ENCODE assay signal across 1 cellular context in genomic region chr11:695332-695605, GRCh38.
TF ChIP-seq lines count a peak whose summit lies in the region.

No MANE protein-coding gene starts in this region.

TF ChIP-seq in HepG2, 621 proteins besides CTCF, POLR2A, EP300 and RAD21 (continued from another document and continues in another):
- TF ChIP-seq, protein P1, sequence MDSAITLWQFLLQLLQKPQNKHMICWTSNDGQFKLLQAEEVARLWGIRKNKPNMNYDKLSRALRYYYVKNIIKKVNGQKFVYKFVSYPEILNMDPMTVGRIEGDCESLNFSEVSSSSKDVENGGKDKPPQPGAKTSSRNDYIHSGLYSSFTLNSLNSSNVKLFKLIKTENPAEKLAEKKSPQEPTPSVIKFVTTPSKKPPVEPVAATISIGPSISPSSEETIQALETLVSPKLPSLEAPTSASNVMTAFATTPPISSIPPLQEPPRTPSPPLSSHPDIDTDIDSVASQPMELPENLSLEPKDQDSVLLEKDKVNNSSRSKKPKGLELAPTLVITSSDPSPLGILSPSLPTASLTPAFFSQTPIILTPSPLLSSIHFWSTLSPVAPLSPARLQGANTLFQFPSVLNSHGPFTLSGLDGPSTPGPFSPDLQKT (CRISPR knock-in tag; IDR thresholded peaks at IDR 0.05; ENCODE audit: borderline replicate concordance): no peak
- TF ChIP-seq ZNF629 (CRISPR knock-in tag; conservative IDR thresholded peaks at IDR 0.05) (no peak), HDAC6 (IDR thresholded peaks at IDR 0.05; ENCODE audit: low read depth, low read length) (no peak), ZNF567 (CRISPR knock-in tag; IDR thresholded peaks at IDR 0.05; ENCODE audit: borderline replicate concordance) (no peak), GLI4 (CRISPR knock-in tag; IDR thresholded peaks at IDR 0.05; ENCODE audit: borderline replicate concordance) (no peak), PITX1 (CRISPR knock-in tag; IDR thresholded peaks at IDR 0.05) (peak; percentile 40; the same call in 1 of the 2 replicates), NCOA2 (CRISPR knock-in tag; IDR thresholded peaks at IDR 0.05) (no peak), SPEN (CRISPR knock-in tag; IDR thresholded peaks at IDR 0.05; ENCODE audit: low read depth) (no peak), ZNF790 (CRISPR knock-in tag; IDR thresholded peaks at IDR 0.05; ENCODE audit: borderline replicate concordance) (peak; percentile 40; the same call in 1 of the 2 replicates), ZSCAN20 (CRISPR knock-in tag; IDR thresholded peaks at IDR 0.05; ENCODE audit: borderline replicate concordance) (no peak), ZNF781 (CRISPR knock-in tag; IDR thresholded peaks at IDR 0.05; ENCODE audit: borderline replicate concordance, not compliant biosample characterization) (no peak), RBAK (CRISPR knock-in tag; IDR thresholded peaks at IDR 0.05) (no peak), MLLT10 (CRISPR knock-in tag; IDR thresholded peaks at IDR 0.05) (no peak), TMF1 (CRISPR knock-in tag; IDR thresholded peaks at IDR 0.05; ENCODE audit: low read depth) (no peak), DZIP1 (CRISPR knock-in tag; IDR thresholded peaks at IDR 0.05) (no peak), ZNF468 (CRISPR knock-in tag; IDR thresholded peaks at IDR 0.05) (no peak), CREB3 (CRISPR knock-in tag; IDR thresholded peaks at IDR 0.05) (no peak), ZNF501 (CRISPR knock-in tag; IDR thresholded peaks at IDR 0.05) (no peak), EZH2 (conservative IDR thresholded peaks at IDR 0.05; ENCODE audit: low read depth, low read length) (no peak), ZNF274 (CRISPR knock-in tag; IDR thresholded peaks at IDR 0.05) (no peak), GPBP1L1 (CRISPR knock-in tag; IDR thresholded peaks at IDR 0.05) (no peak), ZBTB3 (CRISPR knock-in tag; IDR thresholded peaks at IDR 0.05; ENCODE audit: borderline replicate concordance, low read depth) (0 out of 2 replicates have a peak, but pooled peaks have one; percentile 40), ZNF775 (CRISPR knock-in tag; IDR thresholded peaks at IDR 0.05; ENCODE audit: borderline replicate concordance) (no peak), ZNF839 (CRISPR knock-in tag; IDR thresholded peaks at IDR 0.05; ENCODE audit: borderline replicate concordance) (no peak), ZNF160 (CRISPR knock-in tag; IDR thresholded peaks at IDR 0.05) (no peak), JUN (CRISPR knock-in tag; IDR thresholded peaks at IDR 0.05) (no peak), CHCHD3 (CRISPR knock-in tag; IDR thresholded peaks at IDR 0.05) (no peak), KDM6A (CRISPR knock-in tag; IDR thresholded peaks at IDR 0.05; ENCODE audit: low read depth) (no peak)
- TF ChIP-seq, protein P2, sequence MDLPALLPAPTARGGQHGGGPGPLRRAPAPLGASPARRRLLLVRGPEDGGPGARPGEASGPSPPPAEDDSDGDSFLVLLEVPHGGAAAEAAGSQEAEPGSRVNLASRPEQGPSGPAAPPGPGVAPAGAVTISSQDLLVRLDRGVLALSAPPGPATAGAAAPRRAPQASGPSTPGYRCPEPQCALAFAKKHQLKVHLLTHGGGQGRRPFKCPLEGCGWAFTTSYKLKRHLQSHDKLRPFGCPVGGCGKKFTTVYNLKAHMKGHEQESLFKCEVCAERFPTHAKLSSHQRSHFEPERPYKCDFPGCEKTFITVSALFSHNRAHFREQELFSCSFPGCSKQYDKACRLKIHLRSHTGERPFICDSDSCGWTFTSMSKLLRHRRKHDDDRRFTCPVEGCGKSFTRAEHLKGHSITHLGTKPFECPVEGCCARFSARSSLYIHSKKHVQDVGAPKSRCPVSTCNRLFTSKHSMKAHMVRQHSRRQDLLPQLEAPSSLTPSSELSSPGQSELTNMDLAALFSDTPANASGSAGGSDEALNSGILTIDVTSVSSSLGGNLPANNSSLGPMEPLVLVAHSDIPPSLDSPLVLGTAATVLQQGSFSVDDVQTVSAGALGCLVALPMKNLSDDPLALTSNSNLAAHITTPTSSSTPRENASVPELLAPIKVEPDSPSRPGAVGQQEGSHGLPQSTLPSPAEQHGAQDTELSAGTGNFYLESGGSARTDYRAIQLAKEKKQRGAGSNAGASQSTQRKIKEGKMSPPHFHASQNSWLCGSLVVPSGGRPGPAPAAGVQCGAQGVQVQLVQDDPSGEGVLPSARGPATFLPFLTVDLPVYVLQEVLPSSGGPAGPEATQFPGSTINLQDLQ (CRISPR knock-in tag; IDR thresholded peaks at IDR 0.05): no peak
- TF ChIP-seq, protein P3, sequence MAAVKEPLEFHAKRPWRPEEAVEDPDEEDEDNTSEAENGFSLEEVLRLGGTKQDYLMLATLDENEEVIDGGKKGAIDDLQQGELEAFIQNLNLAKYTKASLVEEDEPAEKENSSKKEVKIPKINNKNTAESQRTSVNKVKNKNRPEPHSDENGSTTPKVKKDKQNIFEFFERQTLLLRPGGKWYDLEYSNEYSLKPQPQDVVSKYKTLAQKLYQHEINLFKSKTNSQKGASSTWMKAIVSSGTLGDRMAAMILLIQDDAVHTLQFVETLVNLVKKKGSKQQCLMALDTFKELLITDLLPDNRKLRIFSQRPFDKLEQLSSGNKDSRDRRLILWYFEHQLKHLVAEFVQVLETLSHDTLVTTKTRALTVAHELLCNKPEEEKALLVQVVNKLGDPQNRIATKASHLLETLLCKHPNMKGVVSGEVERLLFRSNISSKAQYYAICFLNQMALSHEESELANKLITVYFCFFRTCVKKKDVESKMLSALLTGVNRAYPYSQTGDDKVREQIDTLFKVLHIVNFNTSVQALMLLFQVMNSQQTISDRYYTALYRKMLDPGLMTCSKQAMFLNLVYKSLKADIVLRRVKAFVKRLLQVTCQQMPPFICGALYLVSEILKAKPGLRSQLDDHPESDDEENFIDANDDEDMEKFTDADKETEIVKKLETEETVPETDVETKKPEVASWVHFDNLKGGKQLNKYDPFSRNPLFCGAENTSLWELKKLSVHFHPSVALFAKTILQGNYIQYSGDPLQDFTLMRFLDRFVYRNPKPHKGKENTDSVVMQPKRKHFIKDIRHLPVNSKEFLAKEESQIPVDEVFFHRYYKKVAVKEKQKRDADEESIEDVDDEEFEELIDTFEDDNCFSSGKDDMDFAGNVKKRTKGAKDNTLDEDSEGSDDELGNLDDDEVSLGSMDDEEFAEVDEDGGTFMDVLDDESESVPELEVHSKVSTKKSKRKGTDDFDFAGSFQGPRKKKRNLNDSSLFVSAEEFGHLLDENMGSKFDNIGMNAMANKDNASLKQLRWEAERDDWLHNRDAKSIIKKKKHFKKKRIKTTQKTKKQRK (IDR thresholded peaks at IDR 0.05; ENCODE audit: low read length): no peak
- TF ChIP-seq, protein P4, sequence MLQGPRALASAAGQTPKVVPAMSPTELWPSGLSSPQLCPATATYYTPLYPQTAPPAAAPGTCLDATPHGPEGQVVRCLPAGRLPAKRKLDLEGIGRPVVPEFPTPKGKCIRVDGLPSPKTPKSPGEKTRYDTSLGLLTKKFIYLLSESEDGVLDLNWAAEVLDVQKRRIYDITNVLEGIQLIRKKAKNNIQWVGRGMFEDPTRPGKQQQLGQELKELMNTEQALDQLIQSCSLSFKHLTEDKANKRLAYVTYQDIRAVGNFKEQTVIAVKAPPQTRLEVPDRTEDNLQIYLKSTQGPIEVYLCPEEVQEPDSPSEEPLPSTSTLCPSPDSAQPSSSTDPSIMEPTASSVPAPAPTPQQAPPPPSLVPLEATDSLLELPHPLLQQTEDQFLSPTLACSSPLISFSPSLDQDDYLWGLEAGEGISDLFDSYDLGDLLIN (CRISPR knock-in tag; IDR thresholded peaks at IDR 0.05; ENCODE audit: borderline replicate concordance): no peak
- TF ChIP-seq, protein P5, sequence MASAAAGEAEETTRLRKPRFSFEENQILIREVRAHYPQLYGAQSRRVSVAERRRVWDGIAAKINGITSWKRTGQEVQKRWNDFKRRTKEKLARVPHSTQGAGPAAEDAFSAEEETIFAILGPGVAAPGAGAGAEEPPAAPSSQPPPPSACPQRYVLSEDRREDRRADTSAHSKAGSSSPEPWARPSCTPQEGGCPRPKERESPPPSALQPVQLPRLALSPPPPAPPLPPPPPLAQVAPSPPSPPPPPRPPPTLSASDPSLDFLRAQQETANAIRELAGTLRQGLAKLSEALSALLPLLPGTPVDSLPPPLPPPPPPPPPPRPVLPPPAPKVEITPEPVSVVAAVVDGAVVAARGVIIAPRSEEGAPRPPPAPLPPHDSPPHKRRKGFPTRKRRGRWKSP (CRISPR knock-in tag; IDR thresholded peaks at IDR 0.05): peak; percentile 4; the same call in 1 of the 2 replicates
- TF ChIP-seq, protein P6, sequence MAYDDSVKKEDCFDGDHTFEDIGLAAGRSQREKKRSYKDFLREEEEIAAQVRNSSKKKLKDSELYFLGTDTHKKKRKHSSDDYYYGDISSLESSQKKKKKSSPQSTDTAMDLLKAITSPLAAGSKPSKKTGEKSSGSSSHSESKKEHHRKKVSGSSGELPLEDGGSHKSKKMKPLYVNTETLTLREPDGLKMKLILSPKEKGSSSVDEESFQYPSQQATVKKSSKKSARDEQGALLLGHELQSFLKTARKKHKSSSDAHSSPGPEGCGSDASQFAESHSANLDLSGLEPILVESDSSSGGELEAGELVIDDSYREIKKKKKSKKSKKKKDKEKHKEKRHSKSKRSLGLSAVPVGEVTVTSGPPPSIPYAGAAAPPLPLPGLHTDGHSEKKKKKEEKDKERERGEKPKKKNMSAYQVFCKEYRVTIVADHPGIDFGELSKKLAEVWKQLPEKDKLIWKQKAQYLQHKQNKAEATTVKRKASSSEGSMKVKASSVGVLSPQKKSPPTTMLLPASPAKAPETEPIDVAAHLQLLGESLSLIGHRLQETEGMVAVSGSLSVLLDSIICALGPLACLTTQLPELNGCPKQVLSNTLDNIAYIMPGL (CRISPR knock-in tag; IDR thresholded peaks at IDR 0.05; ENCODE audit: borderline replicate concordance in 1 of 2, low read depth in 1 of 2): no peak
- TF ChIP-seq, protein P7, sequence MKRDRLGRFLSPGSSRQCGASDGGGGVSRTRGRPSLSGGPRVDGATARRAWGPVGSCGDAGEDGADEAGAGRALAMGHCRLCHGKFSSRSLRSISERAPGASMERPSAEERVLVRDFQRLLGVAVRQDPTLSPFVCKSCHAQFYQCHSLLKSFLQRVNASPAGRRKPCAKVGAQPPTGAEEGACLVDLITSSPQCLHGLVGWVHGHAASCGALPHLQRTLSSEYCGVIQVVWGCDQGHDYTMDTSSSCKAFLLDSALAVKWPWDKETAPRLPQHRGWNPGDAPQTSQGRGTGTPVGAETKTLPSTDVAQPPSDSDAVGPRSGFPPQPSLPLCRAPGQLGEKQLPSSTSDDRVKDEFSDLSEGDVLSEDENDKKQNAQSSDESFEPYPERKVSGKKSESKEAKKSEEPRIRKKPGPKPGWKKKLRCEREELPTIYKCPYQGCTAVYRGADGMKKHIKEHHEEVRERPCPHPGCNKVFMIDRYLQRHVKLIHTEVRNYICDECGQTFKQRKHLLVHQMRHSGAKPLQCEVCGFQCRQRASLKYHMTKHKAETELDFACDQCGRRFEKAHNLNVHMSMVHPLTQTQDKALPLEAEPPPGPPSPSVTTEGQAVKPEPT (CRISPR knock-in tag; IDR thresholded peaks at IDR 0.05; ENCODE audit: low read depth): no peak
- TF ChIP-seq, protein P8, sequence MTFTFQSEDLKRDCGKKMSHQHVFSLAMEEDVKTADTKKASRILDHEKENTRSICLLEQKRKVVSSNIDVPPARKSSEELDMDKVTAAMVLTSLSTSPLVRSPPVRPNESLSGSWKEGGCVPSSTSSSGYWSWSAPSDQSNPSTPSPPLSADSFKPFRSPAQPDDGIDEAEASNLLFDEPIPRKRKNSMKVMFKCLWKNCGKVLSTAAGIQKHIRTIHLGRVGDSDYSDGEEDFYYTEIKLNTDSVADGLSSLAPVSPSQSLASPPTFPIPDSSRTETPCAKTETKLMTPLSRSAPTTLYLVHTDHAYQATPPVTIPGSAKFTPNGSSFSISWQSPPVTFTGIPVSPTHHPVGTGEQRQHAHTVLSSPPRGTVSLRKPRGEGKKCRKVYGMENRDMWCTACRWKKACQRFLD (CRISPR knock-in tag; IDR thresholded peaks at IDR 0.05; ENCODE audit: borderline replicate concordance): no peak
